In the genomic region with DNA sequence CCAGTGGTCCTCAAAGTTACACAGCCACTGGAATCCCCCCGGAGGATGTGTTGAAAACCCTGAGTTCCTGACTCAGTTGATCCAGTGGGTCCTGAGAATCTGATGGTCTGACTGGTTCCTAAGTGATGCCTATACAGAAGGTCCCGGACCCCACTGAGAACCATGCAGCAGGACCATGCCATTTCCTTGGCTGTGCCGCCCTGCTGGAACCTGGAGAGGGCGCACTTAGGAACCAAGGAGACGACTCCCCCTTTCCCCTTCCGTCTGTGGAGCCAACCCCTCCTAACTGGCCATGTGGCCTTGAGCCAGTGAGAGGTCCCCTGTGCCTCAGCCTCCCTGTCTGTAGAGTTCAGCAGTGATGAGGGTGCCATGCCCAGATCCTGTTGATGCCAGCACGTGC, we compare ENCODE assay signal across 16 cellular contexts. TPM values are rescaled to one million over a fixed set of nuclear protein-coding genes. Genes with fewer than 3 reads are reported as not detected.
DNase-seq lines count a peak whose midpoint lies in the region; ATAC-seq, FAIRE-seq and TF ChIP-seq lines count a peak whose summit lies in the region.
"Had no signal": no experiment of that assay in that cellular context is flagged by ENCODE, and none has a peak within 500 bp of the region (broad histone marks: within the 10 kb centered on the region; RNA-seq: fewer than 3 reads in every experiment).

No MANE protein-coding gene starts in this region.

- no peak for FAIRE-seq in K562 (lab: Jason Lieb, UNC)

- no peak overlapping the region for H3K4ac ChIP-seq in mesendoderm (ENCODE audit: low read depth, low read length)

- ATAC-seq in K562 = 0 out of 3 replicates have a peak, but pooled peaks have one; percentile 27
- no peak for ATAC-seq in left cardiac atrium
- ATAC-seq: activated T-cell treated with anti-CD3 and anti-CD28 coated beads, Interleukin-2, amount 50 U/mL, for 4 hours had no signal

- H4K20me1 ChIP-seq in DOHH2 (ENCODE audit: control insufficient read depth, insufficient read depth, low read depth, low read length) (no peaks in the 10 kb centered on the region), K562 (replicated peaks; ENCODE audit: control insufficient read depth, insufficient read depth, low read length) (peaks cover 17% of the 10 kb centered on the region; the same call in 1 of the 2 replicates), hepatocyte (ENCODE audit: insufficient read depth, poor library complexity, severe bottlenecking) (no peaks in the 10 kb centered on the region)

- WGBS in K562 (ENCODE audit: insufficient coverage, low coverage, missing lambda C conversion rate) = 11% methylated on average over 5 of the region's 7 CpGs
- WGBS in mesendoderm (ENCODE audit: extremely low coverage, insufficient coverage, low lambda C conversion rate) = no CpG with 5 or more reads among the region's 7 CpGs
- WGBS in hepatocyte (ENCODE audit: low lambda C conversion rate, missing lambda C conversion rate) = 78% methylated on average over 7 of the region's 7 CpGs

- no peaks in the 10 kb centered on the region for H3K79me2 ChIP-seq in DOHH2 (ENCODE audit: control insufficient read depth, low read length)
- H3K79me2 ChIP-seq in K562 (ENCODE audit: control insufficient read depth, insufficient read depth, low read length) = no peaks in the 10 kb centered on the region
- H3K79me2 ChIP-seq in mesendoderm (ENCODE audit: control insufficient read depth, insufficient read depth, low read length) = no peaks in the 10 kb centered on the region
- no peaks in the 10 kb centered on the region for H3K79me2 ChIP-seq in hepatocyte

- H3K9ac ChIP-seq in K562 (ENCODE audit: insufficient read depth in 1 of 2, low read depth in 2 of 2, low read length in 2 of 2) (no peak overlapping the region), mesendoderm (ENCODE audit: low read length) (no peak overlapping the region)

- peak overlapping the region; percentile 30 for H3K56ac ChIP-seq in mesendoderm (ENCODE audit: low read length)

- H3K4me3 ChIP-seq in DOHH2 (ENCODE audit: low read length) (no peak overlapping the region), HL-60 (replicated peaks; ENCODE audit: insufficient read depth, low read length) (no peak overlapping the region), K562 (no peak overlapping the region), mesendoderm (ENCODE audit: low read length) (no peak overlapping the region), hepatocyte (no peak overlapping the region)

- H3K23ac ChIP-seq in mesendoderm (ENCODE audit: low read length) = no peak overlapping the region

- H3K27me3 ChIP-seq in DOHH2 (ENCODE audit: control insufficient read depth, low read length) (peaks cover 3% of the 10 kb centered on the region; the same call in 1 of the 2 replicates), HL-60 (ENCODE audit: insufficient read depth, poor library complexity, severe bottlenecking) (no peaks in the 10 kb centered on the region), K562 (ENCODE audit: control insufficient read depth in 2 of 2, insufficient read depth in 2 of 2, low read length in 2 of 2) (peaks cover 35 to 62% of the 10 kb centered on the region in 2 experiments; a peak in 4 of 5 replicates), mesendoderm (ENCODE audit: insufficient read depth, low read length, poor library complexity) (no peaks in the 10 kb centered on the region), hepatocyte (no peaks in the 10 kb centered on the region)

- TF ChIP-seq CTCF in DOHH2 (IDR thresholded peaks at IDR 0.05; ENCODE audit: low read depth, low read length, poor library complexity, severe bottlenecking) (peak; percentile 60), HL-60 (IDR thresholded peaks at IDR 0.05; ENCODE audit: insufficient read depth, low read length) (no peak), K562 (IDR thresholded peaks at IDR 0.05 in 2 of 3, conservative IDR thresholded peaks at IDR 0.05 in 1 of 3; ENCODE audit: insufficient read depth in 2 of 3, low read depth in 1 of 3, low read length in 3 of 3) (peak; percentile 37 to 60 (median 44)), hepatocyte (IDR thresholded peaks at IDR 0.05; ENCODE audit: poor library complexity) (no peak)

- no peaks in the 10 kb centered on the region for H3K9me1 ChIP-seq in K562 (ENCODE audit: control insufficient read depth, insufficient read depth, low read length)

- H4K5ac ChIP-seq in mesendoderm (ENCODE audit: low read length) = no peak overlapping the region

- no peaks in the 10 kb centered on the region for H3F3A ChIP-seq in DOHH2 (ENCODE audit: control insufficient read depth, insufficient read depth)

- H2AFZ ChIP-seq in K562 (ENCODE audit: low read depth, low read length) (no peak overlapping the region), hepatocyte (no peak overlapping the region)

- BruUV-seq in K562 (replicated peaks; lab: Mats Ljungman, UMichigan) = no TSS peak

- CTCF ChIA-PET in K562 (lab: Yijun Ruan, JAX; ENCODE audit: low intra/inter-chr PET ratio) = no interaction called here

- no peak overlapping the region for H2BK15ac ChIP-seq in mesendoderm (replicated peaks; ENCODE audit: low read depth)

- H3K36me3 ChIP-seq in DOHH2 (ENCODE audit: control insufficient read depth, low read length) (no peaks in the 10 kb centered on the region), K562 (ENCODE audit: control insufficient read depth, insufficient read depth, low read length) (no peaks in the 10 kb centered on the region), mesendoderm (ENCODE audit: control insufficient read depth, insufficient read depth, low read length) (no peaks in the 10 kb centered on the region), hepatocyte (replicated peaks; ENCODE audit: insufficient read depth, low read depth) (no peaks in the 10 kb centered on the region)

- H2BK5ac ChIP-seq in mesendoderm (ENCODE audit: low read length) = no peak overlapping the region

- POLR2A ChIA-PET in K562 (lab: Yijun Ruan, JAX) = no interaction called here

- no peaks in the 10 kb centered on the region for H3K9me3 ChIP-seq in DOHH2 (ENCODE audit: control insufficient read depth, insufficient read depth, low read length)
- no peaks in the 10 kb centered on the region for H3K9me3 ChIP-seq in K562 (replicated peaks; ENCODE audit: control insufficient read depth, insufficient read depth, low read depth, low read length)
- no peaks in the 10 kb centered on the region for H3K9me3 ChIP-seq in hepatocyte (ENCODE audit: low read depth)

- in situ Hi-C loops in K562 (cut with MboI) = no loop called here

- H3K9me2 ChIP-seq in DOHH2 (replicated peaks; ENCODE audit: control insufficient read depth, low read length) (no peaks in the 10 kb centered on the region), hepatocyte (replicated peaks; ENCODE audit: insufficient read depth) (no peaks in the 10 kb centered on the region)

- no peak overlapping the region for H3K18ac ChIP-seq in mesendoderm (ENCODE audit: low read length)

- TF ChIP-seq POLR2A in K562 (conservative IDR thresholded peaks at IDR 0.05) = no peak

- H3K79me1 ChIP-seq in mesendoderm (ENCODE audit: low read length) = no peaks in the 10 kb centered on the region

- no peak overlapping the region for H2AK5ac ChIP-seq in mesendoderm (ENCODE audit: low read length)

- H4K8ac ChIP-seq in mesendoderm (ENCODE audit: low read depth, low read length) = no peak overlapping the region

- H3K4me2 ChIP-seq in DOHH2 (ENCODE audit: low read length) (no peak overlapping the region), K562 (ENCODE audit: insufficient read depth, low read length) (no peak overlapping the region), mesendoderm (ENCODE audit: low read length) (no peak overlapping the region), hepatocyte (no peak overlapping the region)

- intact Hi-C loops in K562 (cut with micrococcal nuclease) (no loop called here), left cardiac atrium (cut with DNase I) (loop anchor here in 1 of 2 donors (10.0 kb wide), 1 partner anchor 464 kb away; no protein-coding TSS in a partner anchor)

- DNase-seq in HL-60 (ENCODE audit: low read depth in 1 of 2, low spot score in 1 of 2) = no peak
- DNase-seq in K562 (ENCODE audit: extremely low read depth in 1 of 4, low spot score in 3 of 4) = peak in 3 of 4 experiments; percentile 20 to 51 (median 37)
- DNase-seq in mesendoderm = peak; percentile 57
- DNase-seq in hepatocyte (ENCODE audit: low spot score) = no peak
- no peak for DNase-seq in NCI-H446 (lab: John Stamatoyannopoulos, UW)
- no peak for DNase-seq in left cardiac atrium
- no peak for DNase-seq in EL
- DNase-seq: activated CD4-positive, CD25-positive, alpha-beta regulatory T cell treated with anti-CD3 and anti-CD28 coated beads, Interleukin-2, amount 50 U/mL, for 72 hours; activated T-cell treated with anti-CD3 and anti-CD28 coated beads, Interleukin-2, amount 50 U/mL, for 4 hours; effector CD8-positive, alpha-beta T cell; glutamatergic neuron; GOT3; NCI-H1105; NCI-H526 treated with DMSO at 0.1 percent for 48 hours had no signal

- TF ChIP-seq EP300 in K562 (IDR thresholded peaks at IDR 0.05; ENCODE audit: low read length) = no peak

- TF ChIP-seq RAD21 in K562 (CRISPR knock-in tag; conservative IDR thresholded peaks at IDR 0.05 in 1 of 2, IDR thresholded peaks at IDR 0.05 in 1 of 2) = no peak

- H2BK120ac ChIP-seq in mesendoderm (ENCODE audit: low read depth, low read length) = no peak overlapping the region

- H3K27ac ChIP-seq in DOHH2 (ENCODE audit: low read depth, low read length) (no peak overlapping the region), HL-60 (replicated peaks) (peak overlapping the region; percentile 74), K562 (ENCODE audit: extremely low read depth, low read depth, low read length) (no peak overlapping the region), mesendoderm (ENCODE audit: low read depth, low read length) (no peak overlapping the region), hepatocyte (no peak overlapping the region)

- no peaks in the 10 kb centered on the region for H3K4me1 ChIP-seq in DOHH2 (ENCODE audit: control insufficient read depth, low read length)
- H3K4me1 ChIP-seq in K562 (replicated peaks in 1 of 2; ENCODE audit: control insufficient read depth in 2 of 2, insufficient read depth in 2 of 2, low read length in 2 of 2) = peaks cover 2 to 12% of the 10 kb centered on the region in 2 experiments; a peak in 4 of 5 replicates
- H3K4me1 ChIP-seq in mesendoderm (ENCODE audit: control insufficient read depth, low read depth, low read length) = no peaks in the 10 kb centered on the region
- H3K4me1 ChIP-seq in hepatocyte (ENCODE audit: insufficient read depth) = no peaks in the 10 kb centered on the region

RNA-seq across cellular contexts. Expression of gene C16orf74, which starts 22.0 kb away (rescaled TPM):
- not detected in 2 replicates for total RNA-seq in K562 (2011; cell fraction: chromatin; rRNA removed; ENCODE audit: low replicate concordance)
- total RNA-seq in K562 (2011; cell fraction: nucleolus; rRNA removed) = not detected in 2 replicates
- not detected in 2 replicates for total RNA-seq in K562 (2011; cell fraction: nucleoplasm; rRNA removed)
- total RNA-seq in K562 (2014; rRNA removed) (not detected in 2 replicates), K562 (2014; rRNA removed; fragmentation: Illumina TruSeq; extraction: Trizol) (not detected in 2 replicates), K562 (2015; rRNA removed; fragmentation: Illumina TruSeq; extraction: Trizol) (not detected in 2 replicates), K562 (2021) (not detected in 2 replicates), hepatocyte (1.4 and 5.3 TPM in 2 replicates), left cardiac atrium (1 to 10 TPM; 2.3 to 2.6 TPM)
- polyA plus RNA-seq in K562 (2011; rRNA removed) (0.11 TPM in 1 of 2 replicates, not detected in the other), K562 (2014; fragmentation: Illumina TruSeq; extraction: Trizol) (not detected in 2 replicates), K562 (2014; fragmentation: Nextera tagmentation; extraction: Ambion mirVana) (not detected), K562 (2014; rRNA removed) (not detected in 2 replicates), hepatocyte (7.8 and 11.5 TPM in 2 replicates)
- polyA plus RNA-seq in K562 (2011; cell fraction: cytosol; rRNA removed) = not detected in 2 replicates
- polyA plus RNA-seq in K562 (2011; cell fraction: nucleus; rRNA removed) = not detected in 2 replicates
- polyA plus RNA-seq in K562 (2012) = not detected in 2 replicates
- polyA minus RNA-seq in K562 (2011; rRNA and poly(A)+ RNA removed) = not detected in 2 replicates
- polyA minus RNA-seq in K562 (2011; cell fraction: cytosol; rRNA and poly(A)+ RNA removed) = not detected in 2 replicates
- not detected in 2 replicates for polyA minus RNA-seq in K562 (2011; cell fraction: nucleus; rRNA and poly(A)+ RNA removed)
- polyA plus RNA-seq in mesendoderm (2013, experiment 1 of 2) = 7.3 TPM
- 7.5 TPM for polyA plus RNA-seq in mesendoderm (2013, experiment 2 of 2)
- polyA plus RNA-seq: neural cell had no signal

RNA-seq across cellular contexts. Expression of gene GINS2, which starts 40.1 kb away (rescaled TPM):
- 24.8 and 32.7 TPM in 2 replicates for total RNA-seq in K562 (2011; cell fraction: chromatin; rRNA removed; ENCODE audit: low replicate concordance)
- 24.2 and 24.5 TPM in 2 replicates for total RNA-seq in K562 (2011; cell fraction: nucleolus; rRNA removed)
- total RNA-seq in K562 (2011; cell fraction: nucleoplasm; rRNA removed) = 23.2 and 33.3 TPM in 2 replicates
- total RNA-seq in K562 (2014; rRNA removed) (42.0 and 44.2 TPM in 2 replicates), K562 (2014; rRNA removed; fragmentation: Illumina TruSeq; extraction: Trizol) (43.8 and 47.3 TPM in 2 replicates), K562 (2015; rRNA removed; fragmentation: Illumina TruSeq; extraction: Trizol) (39.4 and 40.4 TPM in 2 replicates), K562 (2021) (57.5 and 61.6 TPM in 2 replicates), hepatocyte (6.1 and 6.3 TPM in 2 replicates), left cardiac atrium (1 to 10 TPM; 1.2 to 2.4 TPM)
- polyA plus RNA-seq in K562 (2011; rRNA removed) (38.4 and 44.6 TPM in 2 replicates), K562 (2014; fragmentation: Illumina TruSeq; extraction: Trizol) (41.4 and 49.8 TPM in 2 replicates), K562 (2014; fragmentation: Nextera tagmentation; extraction: Ambion mirVana) (10 to 100 TPM; 61.3 to 76.2 TPM), K562 (2014; rRNA removed) (42.3 and 42.9 TPM in 2 replicates), hepatocyte (7.5 and 8.0 TPM in 2 replicates)
- polyA plus RNA-seq in K562 (2011; cell fraction: cytosol; rRNA removed) = 27.8 and 34.2 TPM in 2 replicates
- polyA plus RNA-seq in K562 (2011; cell fraction: nucleus; rRNA removed) = 15.7 and 20.5 TPM in 2 replicates
- polyA plus RNA-seq in K562 (2012) = 26.1 and 33.8 TPM in 2 replicates
- polyA minus RNA-seq in K562 (2011; rRNA and poly(A)+ RNA removed) = 25.6 and 28.3 TPM in 2 replicates
- polyA minus RNA-seq in K562 (2011; cell fraction: cytosol; rRNA and poly(A)+ RNA removed) = 13.6 and 17.8 TPM in 2 replicates
- polyA minus RNA-seq in K562 (2011; cell fraction: nucleus; rRNA and poly(A)+ RNA removed) = 10.2 and 13.2 TPM in 2 replicates
- polyA plus RNA-seq in mesendoderm (2013, experiment 1 of 2) = 37.8 TPM
- polyA plus RNA-seq in mesendoderm (2013, experiment 2 of 2) = 38.6 TPM

Comparison
In these comparisons a context has a peak if more than half of its experiments do, and no peak if none do; other contexts are left out.
1. CTCF ChIP-seq: peak in DOHH2 (single experiment) and K562 (3 of 3); none in HL-60 (single experiment) and hepatocyte (single experiment).
2. DNase-seq: peak in K562 (3 of 4) and mesendoderm (single experiment); none in HL-60 (0 of 2), hepatocyte (single experiment), NCI-H446 (0 of 2), left cardiac atrium (single experiment) and EL (single experiment).